Comparison of ENCODE assay signal across 8 cellular contexts in the genomic region with DNA sequence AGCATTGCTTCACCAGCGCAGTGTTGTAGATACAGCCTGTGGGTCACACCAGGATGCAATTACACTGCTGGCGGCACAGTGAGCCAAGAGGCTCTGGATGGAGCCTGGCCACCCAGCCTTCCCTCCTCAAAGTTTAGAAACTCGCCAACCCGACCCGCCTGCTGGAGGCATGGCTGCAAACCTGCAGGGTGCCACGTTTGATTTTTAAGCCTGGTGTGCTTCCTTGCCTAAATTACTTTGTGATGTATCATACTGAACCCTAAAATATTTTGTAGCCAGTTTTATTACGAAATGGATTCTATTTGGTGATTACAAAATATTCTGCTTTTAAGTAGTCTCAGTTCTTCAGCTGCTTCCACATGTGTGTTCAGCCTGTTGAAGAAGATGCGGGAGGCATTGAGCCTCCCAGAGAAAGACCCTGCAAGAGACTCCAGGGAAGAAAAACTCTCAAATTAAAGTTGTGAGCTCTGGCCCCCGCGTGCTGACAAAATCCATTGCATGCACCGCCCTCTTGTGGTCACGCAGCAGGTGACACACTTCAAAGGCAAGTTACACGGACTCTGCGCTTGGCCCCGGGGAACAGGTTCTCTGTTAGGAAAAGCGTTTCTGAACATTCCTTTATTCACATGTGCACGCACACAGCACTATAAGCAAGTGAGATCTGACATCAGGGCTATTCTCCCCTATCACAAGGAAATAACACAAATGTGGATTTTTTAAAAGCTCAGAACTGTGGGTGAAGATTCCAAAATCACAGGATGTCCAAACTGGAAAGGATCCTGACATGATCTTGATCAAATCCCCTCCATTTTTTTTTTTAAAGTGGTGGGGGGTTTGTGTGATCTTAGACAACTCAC.
A peak's percentile ranks its signal among the peaks of the same experiment; 100 is the strongest.
DNase-seq lines count a peak whose midpoint lies in the region; ATAC-seq and TF ChIP-seq lines count a peak whose summit lies in the region.

No MANE protein-coding gene starts in this region.

- peak overlapping the region; percentile 67 for H3K4me2 ChIP-seq in osteoblast (ENCODE audit: insufficient read depth, low read length)

- peak; percentile 23 to 62 (median 37) for DNase-seq in CD4-positive, alpha-beta T cell
- DNase-seq in HPDE6-E6E7 (ENCODE audit: extremely low spot score) (peak; percentile 72), OCI-M1 (lab: John Stamatoyannopoulos, UW) (peak; percentile 54), fibroblast of villous mesenchyme (ENCODE audit: low read depth) (peak; percentile 78), osteoblast (ENCODE audit: insufficient read length, low spot score, missing footprints) (peak; percentile 95), superior temporal gyrus (ENCODE audit: extremely low spot score) (peak; percentile 81)
- peak; percentile 50 to 62 for DNase-seq in activated T-cell treated with anti-CD3 and anti-CD28 coated beads, Interleukin-2, amount 50 U/mL, for 72 hours

- H2AFZ ChIP-seq in osteoblast (ENCODE audit: low read length) = peak overlapping the region; percentile 43

- no peaks in the 10 kb centered on the region for H4K20me1 ChIP-seq in osteoblast (ENCODE audit: insufficient read depth, low read length)

- H3K27ac ChIP-seq in CD4-positive, alpha-beta T cell (ENCODE audit: low read depth, low read length) = no peak overlapping the region
- no peak overlapping the region for H3K27ac ChIP-seq in osteoblast (ENCODE audit: low read depth, low read length)

- no peak overlapping the region for H3K27ac Mint-ChIP-seq in CD4-positive, alpha-beta T cell
- H3K27ac Mint-ChIP-seq in activated T-cell treated with anti-CD3 and anti-CD28 coated beads, Interleukin-2, amount 50 U/mL, for 72 hours = no peak overlapping the region

- peak; percentile 90 for TF ChIP-seq CTCF in CD4-positive, alpha-beta T cell (IDR thresholded peaks at IDR 0.05)
- TF ChIP-seq CTCF in fibroblast of villous mesenchyme (IDR thresholded peaks at IDR 0.05; ENCODE audit: insufficient read depth, low read depth, low read length) = peak; percentile 89
- TF ChIP-seq CTCF in osteoblast (IDR thresholded peaks at IDR 0.05; ENCODE audit: extremely low read depth, low read depth, low read length) = peak; percentile 93

- no peaks in the 10 kb centered on the region for H3K9me3 Mint-ChIP-seq in CD4-positive, alpha-beta T cell
- H3K9me3 Mint-ChIP-seq in activated T-cell treated with anti-CD3 and anti-CD28 coated beads, Interleukin-2, amount 50 U/mL, for 72 hours = no peaks in the 10 kb centered on the region

- H3K4me1 ChIP-seq in osteoblast (ENCODE audit: insufficient read depth, low read length) = peaks cover 4% of the 10 kb centered on the region

- no peaks in the 10 kb centered on the region for H3K36me3 ChIP-seq in osteoblast (ENCODE audit: insufficient read depth, low read length)

- no peaks in the 10 kb centered on the region for H3K36me3 Mint-ChIP-seq in CD4-positive, alpha-beta T cell (ENCODE audit: low read depth)
- no peaks in the 10 kb centered on the region for H3K36me3 Mint-ChIP-seq in activated T-cell treated with anti-CD3 and anti-CD28 coated beads, Interleukin-2, amount 50 U/mL, for 72 hours (ENCODE audit: insufficient read depth in 2 of 2)

- H3K27me3 Mint-ChIP-seq in CD4-positive, alpha-beta T cell = peaks cover 30% of the 10 kb centered on the region
- H3K27me3 Mint-ChIP-seq in activated T-cell treated with anti-CD3 and anti-CD28 coated beads, Interleukin-2, amount 50 U/mL, for 72 hours (ENCODE audit: low read depth) = peaks cover 19% of the 10 kb centered on the region

- no peak for ATAC-seq in CD4-positive, alpha-beta T cell (ENCODE audit: poor library complexity)
- ATAC-seq in activated T-cell treated with anti-CD3 and anti-CD28 coated beads, Interleukin-2, amount 50 U/mL, for 72 hours (replicated peaks in 1 of 2) = no peak
- ATAC-seq in HG02623 (IDR thresholded peaks at IDR 0.05; ENCODE audit: unreplicated experiment) = no peak

- H3K4me1 Mint-ChIP-seq in CD4-positive, alpha-beta T cell (ENCODE audit: low read depth) = no peaks in the 10 kb centered on the region
- no peaks in the 10 kb centered on the region for H3K4me1 Mint-ChIP-seq in activated T-cell treated with anti-CD3 and anti-CD28 coated beads, Interleukin-2, amount 50 U/mL, for 72 hours (ENCODE audit: low read depth)

- H3K9me3 ChIP-seq in CD4-positive, alpha-beta T cell (ENCODE audit: control insufficient read depth, low read length) = no peaks in the 10 kb centered on the region
- H3K9me3 ChIP-seq in osteoblast (ENCODE audit: low read depth, low read length) = peaks cover 3% of the 10 kb centered on the region

- intact Hi-C loops in CD4-positive, alpha-beta T cell (cut with DNase I, micrococcal nuclease) = loop anchor here (1.0 to 5.0 kb wide), 3 partner anchors 415 to 528 kb away; no protein-coding TSS in a partner anchor

- no peak overlapping the region for H3K4me3 Mint-ChIP-seq in CD4-positive, alpha-beta T cell
- H3K4me3 Mint-ChIP-seq in activated T-cell treated with anti-CD3 and anti-CD28 coated beads, Interleukin-2, amount 50 U/mL, for 72 hours = no peak overlapping the region

- CTCF ChIA-PET in CD4-positive, alpha-beta T cell (lab: Charles Lee) = interaction anchor here (1.0 to 1.2 kb wide), 3 partner anchors 15 to 427 kb away, joined by 3 read pairs; no protein-coding TSS in a partner anchor

- H3K79me2 ChIP-seq in osteoblast (ENCODE audit: insufficient read depth, low read length) = no peaks in the 10 kb centered on the region

- POLR2A ChIA-PET in CD4-positive, alpha-beta T cell (lab: Charles Lee) = no interaction called here

- H3K4me3 ChIP-seq in fibroblast of villous mesenchyme (ENCODE audit: low read depth, low read length) (no peak overlapping the region), osteoblast (ENCODE audit: insufficient read depth, low read length) (peak overlapping the region; percentile 44)

- no peaks in the 10 kb centered on the region for H3K27me3 ChIP-seq in CD4-positive, alpha-beta T cell (ENCODE audit: control insufficient read depth, insufficient read depth, low read length)
- peaks cover 5% of the 10 kb centered on the region for H3K27me3 ChIP-seq in osteoblast (ENCODE audit: insufficient read depth, low read length)

Comparison
In these comparisons a context has a peak if more than half of its experiments do, and no peak if none do; other contexts are left out.
1. DNase-seq: peak in every context shown above with its lines; median percentile 95 in osteoblast; 81 in superior temporal gyrus; 78 in fibroblast of villous mesenchyme; 72 in HPDE6-E6E7; 56 in activated T-cell treated with anti-CD3 and anti-CD28 coated beads, Interleukin-2, amount 50 U/mL, for 72 hours; 54 in OCI-M1; 37 in CD4-positive, alpha-beta T cell.